ENCODE assay signal across 9 cellular contexts in genomic region chr16:70778901-70779309, GRCh38. TPM values are rescaled to one million over a fixed set of nuclear protein-coding genes. Genes with fewer than 3 reads are reported as not detected.
DNase-seq lines count a peak whose midpoint lies in the region; ATAC-seq, FAIRE-seq and TF ChIP-seq lines count a peak whose summit lies in the region.
"Had no signal": no experiment of that assay in that cellular context is flagged by ENCODE, and none has a peak within 500 bp of the region (broad histone marks: within the 10 kb centered on the region; RNA-seq: fewer than 3 reads in every experiment).

No MANE protein-coding gene starts in this region.

- TF ChIP-seq CTCF in fibroblast of pulmonary artery (IDR thresholded peaks at IDR 0.05; ENCODE audit: low read length, missing control alignments) (no peak), psoas muscle (IDR thresholded peaks at IDR 0.05) (no peak)

- ATAC-seq in psoas muscle = peak; percentile 88 to 94 (median 90)
- no peak for ATAC-seq in GM21381 (IDR thresholded peaks at IDR 0.05; ENCODE audit: unreplicated experiment)
- ATAC-seq: stimulated activated naive CD8-positive, alpha-beta T cell treated with anti-CD3 and anti-CD28 coated beads, Interleukin-15, amount 100 ng/mL, for 72 hours had no signal

- H3K4me1 ChIP-seq in psoas muscle = peaks cover 6% of the 10 kb centered on the region

- no peaks in the 10 kb centered on the region for H3K9me3 ChIP-seq in psoas muscle

- H3K4me3 ChIP-seq in H7 (ENCODE audit: insufficient read depth, low read depth, low read length) (no peak overlapping the region), fibroblast of pulmonary artery (replicated peaks; ENCODE audit: low read depth, low read length) (no peak overlapping the region), psoas muscle (no peak overlapping the region)

- DNase-seq in H7 (peak; percentile 87), RCC 7860 (ENCODE audit: low spot score) (peak; percentile 18), fibroblast of pulmonary artery (ENCODE audit: low read depth) (peak; percentile 88), psoas muscle (peak; percentile 63 to 82), MV-4-11 (lab: John Stamatoyannopoulos, UW) (no peak), DMS153 (lab: John Stamatoyannopoulos, UW) (no peak)
- no peak for DNase-seq in activated naive CD4-positive, alpha-beta T cell treated with anti-CD3 and anti-CD28 coated beads, Interleukin-2, amount 50 U/mL, for 16 hours

- FAIRE-seq in RCC 7860 (lab: Jason Lieb, UNC) = no peak

- H3K27ac ChIP-seq in psoas muscle = peak overlapping the region; percentile 13

- peaks cover 28% of the 10 kb centered on the region for H3K36me3 ChIP-seq in H7 (replicated peaks; ENCODE audit: control insufficient read depth, insufficient read depth, low read length)
- peaks cover 8 to 57% of the 10 kb centered on the region in 2 donors for H3K36me3 ChIP-seq in psoas muscle (ENCODE audit: insufficient read depth in 1 of 2, low read depth in 1 of 2)

- H3K27me3 ChIP-seq in H7 (ENCODE audit: control insufficient read depth, insufficient read depth, low read length) (no peaks in the 10 kb centered on the region), psoas muscle (ENCODE audit: insufficient read depth in 3 of 3, low read length in 2 of 3) (no peaks in the 10 kb centered on the region)

- 18 to 27% (median 23%) methylated on average over 8 of the region's 8 CpGs for WGBS in psoas muscle, 3 donors

- intact Hi-C loops in psoas muscle (cut with DNase I) = no loop called here

RNA-seq across cellular contexts. Expression of gene VAC14, which starts 22.1 kb away (rescaled TPM):
- 74.3 and 83.0 TPM in 2 replicates for total RNA-seq in H7 (2014; rRNA removed; shearing (Covaris generic))
- total RNA-seq in psoas muscle = 10 to 100 TPM; 20.0 to 24.3 (median 23.7) TPM
- polyA plus RNA-seq in psoas muscle = 10 to 100 TPM; 19.9 to 23.0 (median 20.5) TPM

Comparison
In these comparisons a context has a peak if more than half of its experiments do, and no peak if none do; other contexts are left out.
1. DNase-seq: peak in H7 (single experiment), RCC 7860 (single experiment), fibroblast of pulmonary artery (single experiment) and psoas muscle (2 of 2); none in activated naive CD4-positive, alpha-beta T cell treated with anti-CD3 and anti-CD28 coated beads, Interleukin-2, amount 50 U/mL, for 16 hours (single experiment), MV-4-11 (single experiment) and DMS153 (single experiment).